11 cellular contexts compared by ENCODE assay signal in genomic region chr17:44683303-44683702, GRCh38. TPM values are rescaled to one million over a fixed set of nuclear protein-coding genes. Genes with fewer than 3 reads are reported as not detected.
"Had no signal": no experiment of that assay in that cellular context is flagged by ENCODE, and none has a peak within 500 bp of the region (broad histone marks: within the 10 kb centered on the region; RNA-seq: fewer than 3 reads in every experiment).

No MANE protein-coding gene starts in this region.

RNA-seq across cellular contexts. Expression of gene MEIOC, which starts 27.0 kb away (rescaled TPM):
- total RNA-seq: activated CD8-positive, alpha-beta memory T cell treated with anti-CD3 and anti-CD28 coated beads, Interleukin-2, amount 10 ng/mL, durations not matched to agents 7 days and 5 days; bronchial epithelial cell; heart left ventricle; left colon; liver; mucosa of gallbladder; pancreas; sciatic nerve; T-helper 17 cell; tibial nerve; ureter had no signal
- polyA plus RNA-seq: pancreas had no signal
